Comparison of ENCODE assay signal across 8 cellular contexts in the genomic region with DNA sequence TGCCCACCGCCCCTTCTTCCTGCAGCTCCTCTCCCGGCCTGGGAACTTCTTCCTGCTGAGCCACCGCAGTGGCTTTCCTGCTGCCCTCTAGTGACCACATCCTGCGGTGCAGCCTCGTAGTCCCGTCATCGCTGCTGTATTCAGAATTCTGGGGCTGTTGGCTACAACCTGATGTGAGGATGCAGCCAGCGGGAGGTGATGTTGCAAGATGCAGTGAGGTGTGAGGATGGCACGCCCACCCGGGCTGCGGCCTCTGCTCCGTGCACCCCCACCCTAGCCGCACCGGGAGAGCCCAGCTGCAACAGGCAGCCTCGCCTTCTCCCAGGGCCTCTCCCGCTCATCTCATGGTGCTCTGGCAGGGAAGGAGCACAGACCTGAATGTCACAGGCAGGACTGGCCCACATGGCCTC. TPM values are rescaled to one million over a fixed set of nuclear protein-coding genes. Genes with fewer than 3 reads are reported as not detected.
DNase-seq lines count a peak whose midpoint lies in the region; ATAC-seq, FAIRE-seq and TF ChIP-seq lines count a peak whose summit lies in the region.

No MANE protein-coding gene starts in this region.

- TF ChIP-seq CTCF in CD4-positive, alpha-beta T cell (IDR thresholded peaks at IDR 0.05): peak; percentile 80

- H3K4me1 Mint-ChIP-seq in CD4-positive, alpha-beta T cell (ENCODE audit: low read depth): peaks cover 6% of the 10 kb centered on the region

- no peak overlapping the region for H3K27ac ChIP-seq in CD4-positive, alpha-beta T cell (ENCODE audit: low read depth, low read length)

- H3K9me3 Mint-ChIP-seq in CD4-positive, alpha-beta T cell: no peaks in the 10 kb centered on the region

- peaks cover 10% of the 10 kb centered on the region for H3K27me3 ChIP-seq in CD4-positive, alpha-beta T cell (ENCODE audit: control insufficient read depth, insufficient read depth, low read length)

- FAIRE-seq in H54 (lab: Jason Lieb, UNC): no peak

- intact Hi-C loops in CD4-positive, alpha-beta T cell (cut with DNase I, micrococcal nuclease): loop anchor here (1.0 kb wide), 1 partner anchor 284 kb away; no protein-coding TSS in a partner anchor

- H3K4me3 Mint-ChIP-seq in CD4-positive, alpha-beta T cell: no peak overlapping the region

- peak; percentile 48 for ATAC-seq in CD4-positive, alpha-beta T cell (ENCODE audit: poor library complexity)
- peak; percentile 56 to 64 for ATAC-seq in activated CD4-positive, CD25-positive, alpha-beta regulatory T cell treated with anti-CD3 and anti-CD28 coated beads, Interleukin-2, amount 50 U/mL, for 24 hours
- ATAC-seq in HG02970 (IDR thresholded peaks at IDR 0.05; ENCODE audit: low FRiP score, unreplicated experiment): no peak

- no peak overlapping the region for H3K27ac Mint-ChIP-seq in CD4-positive, alpha-beta T cell

- peaks cover 51% of the 10 kb centered on the region for H3K27me3 Mint-ChIP-seq in CD4-positive, alpha-beta T cell

- no peak for TF ChIP-seq POLR2A in H54 (IDR thresholded peaks at IDR 0.05; ENCODE audit: low read depth, low read length)

- H3K9me3 ChIP-seq in CD4-positive, alpha-beta T cell (ENCODE audit: control insufficient read depth, low read length): no peaks in the 10 kb centered on the region

- POLR2A ChIA-PET in CD4-positive, alpha-beta T cell (lab: Charles Lee): no interaction called here

- CTCF ChIA-PET in CD4-positive, alpha-beta T cell (lab: Charles Lee): interaction anchor here (0.7 to 1.7 kb wide), 5 partner anchors 9 to 284 kb away, joined by 3 to 8 read pairs (median 3); no protein-coding TSS in a partner anchor

- no peaks in the 10 kb centered on the region for H3K36me3 Mint-ChIP-seq in CD4-positive, alpha-beta T cell (ENCODE audit: low read depth)

- DNase-seq in CD4-positive, alpha-beta T cell: peak; percentile 27 to 70 (median 47)
- DNase-seq in H54 (ENCODE audit: insufficient read length, low spot score) (peak; percentile 94), NCI-H2171 treated with DMSO at 0.1 percent for 48 hours (lab: John Stamatoyannopoulos, UW) (peak; percentile 94), kidney glomerular epithelial cell (lab: John Stamatoyannopoulos, UW) (peak; percentile 36)
- peak; percentile 20 for DNase-seq in central memory CD4-positive, alpha-beta T cell
- peak; percentile 61 for DNase-seq in stimulated activated CD4-positive, alpha-beta T cell treated with anti-CD3 and anti-CD28 coated beads, Interleukin-1b, Interleukin-23, amount 100 ng/mL, for 48 hours

RNA-seq across cellular contexts. Expression of a gene that starts 10.1 kb away (rescaled TPM):
- not detected for total RNA-seq in CD4-positive, alpha-beta T cell

Comparison
In these comparisons a context has a peak if more than half of its experiments do, and no peak if none do; other contexts are left out.
1. DNase-seq: peak in every context shown above with its lines; median percentile 94 in H54; 94 in NCI-H2171 treated with DMSO at 0.1 percent for 48 hours; 61 in stimulated activated CD4-positive, alpha-beta T cell treated with anti-CD3 and anti-CD28 coated beads, Interleukin-1b, Interleukin-23, amount 100 ng/mL, for 48 hours; 47 in CD4-positive, alpha-beta T cell; 36 in kidney glomerular epithelial cell; 20 in central memory CD4-positive, alpha-beta T cell.